8 cellular contexts compared by ENCODE assay signal in genomic region chr10:32445036-32445435, GRCh38. TPM values are rescaled to one million over a fixed set of nuclear protein-coding genes. Genes with fewer than 3 reads are reported as not detected.
A peak's percentile ranks its signal among the peaks of the same experiment; 100 is the strongest.
DNase-seq lines count a peak whose midpoint lies in the region; FAIRE-seq and TF ChIP-seq lines count a peak whose summit lies in the region.
"Had no signal": no experiment of that assay in that cellular context is flagged by ENCODE, and none has a peak within 500 bp of the region (broad histone marks: within the 10 kb centered on the region; RNA-seq: fewer than 3 reads in every experiment).

No MANE protein-coding gene starts in this region.

- H3K27me3 ChIP-seq in OCI-LY3 (ENCODE audit: low read depth, low read length): no peaks in the 10 kb centered on the region
- peaks cover 2 to 22% of the 10 kb centered on the region in 2 experiments for H3K27me3 ChIP-seq in endothelial cell of umbilical vein (ENCODE audit: control insufficient read depth in 2 of 2, insufficient read depth in 2 of 2, low read length in 2 of 2)
- H3K27me3 ChIP-seq in sigmoid colon: no peaks in the 10 kb centered on the region

- H3K4me1 ChIP-seq in OCI-LY3 (ENCODE audit: low read length) (peaks cover 6% of the 10 kb centered on the region; the same call in 1 of the 2 replicates), endothelial cell of umbilical vein (ENCODE audit: control insufficient read depth, extremely low read depth, insufficient read depth, low read length) (peaks cover 8% of the 10 kb centered on the region), sigmoid colon (peaks cover 0 to 20% (median 10%) of the 10 kb centered on the region in 4 donors)

- FAIRE-seq in endothelial cell of umbilical vein (lab: Jason Lieb, UNC): no peak

- no peak for TF ChIP-seq CTCF in GM12864 (IDR thresholded peaks at IDR 0.05; ENCODE audit: low read depth, low read length, missing control alignments)
- no peak for TF ChIP-seq CTCF in OCI-LY3 (IDR thresholded peaks at IDR 0.05; ENCODE audit: low read depth, low read length)
- no peak for TF ChIP-seq CTCF in endothelial cell of umbilical vein (IDR thresholded peaks at IDR 0.05; ENCODE audit: extremely low read depth in 1 of 2, insufficient read depth in 1 of 2, low read depth in 1 of 2, low read length in 2 of 2)
- peak in 1 of 4 experiments; percentile 11 for TF ChIP-seq CTCF in sigmoid colon (IDR thresholded peaks at IDR 0.05)

- TF ChIP-seq EP300 in sigmoid colon (IDR thresholded peaks at IDR 0.05): no peak

- H3K4me2 ChIP-seq in OCI-LY3 (ENCODE audit: low read length) (peak overlapping the region; percentile 88), endothelial cell of umbilical vein (ENCODE audit: insufficient read depth, low read length) (peak overlapping the region; percentile 94)

- dilution Hi-C loops in endothelial cell of umbilical vein (cut with MboI; ENCODE audit: extremely low pct_ligation_motif_present, low sequenced_read_pairs): no loop called here

- H3K9ac ChIP-seq in OCI-LY3 (ENCODE audit: low read length): peak overlapping the region; percentile 82; the same call in 1 of the 2 replicates
- H3K9ac ChIP-seq in endothelial cell of umbilical vein (replicated peaks; ENCODE audit: extremely low read depth, insufficient read depth, low read length): no peak overlapping the region

- DNase-seq in GM12864 (ENCODE audit: low read depth) (no peak), endothelial cell of umbilical vein (ENCODE audit: low read depth, low spot score) (no peak), sigmoid colon (no peak), HPDE6-E6E7 (ENCODE audit: extremely low spot score) (no peak)
- DNase-seq in activated CD4-positive, CD25-positive, alpha-beta regulatory T cell treated with anti-CD3 and anti-CD28 coated beads, Interleukin-2, amount 50 U/mL, for 72 hours: no peak
- DNase-seq in stimulated activated CD4-positive, alpha-beta T cell treated with anti-CD3 and anti-CD28 coated beads, Interleukin-4, amount 100 ng/mL, for 4 hours: no peak
- DNase-seq: MV-4-11 had no signal

- H3K79me2 ChIP-seq in OCI-LY3 (ENCODE audit: low read length): no peaks in the 10 kb centered on the region
- H3K79me2 ChIP-seq in endothelial cell of umbilical vein (ENCODE audit: control insufficient read depth, insufficient read depth, low read length): peaks cover 4% of the 10 kb centered on the region

- H3K36me3 ChIP-seq in OCI-LY3 (replicated peaks; ENCODE audit: low read depth, low read length) (no peaks in the 10 kb centered on the region), endothelial cell of umbilical vein (ENCODE audit: control insufficient read depth in 2 of 2, extremely low read depth in 1 of 2, insufficient read depth in 2 of 2, low read length in 2 of 2) (no peaks in the 10 kb centered on the region), sigmoid colon (no peaks in the 10 kb centered on the region)

- intact Hi-C loops in endothelial cell of umbilical vein (cut with micrococcal nuclease) (loop anchor here (1.0 kb wide), 1 partner anchor 33 kb away; no protein-coding TSS in a partner anchor), sigmoid colon (cut with DNase I) (loop anchor here (5.0 kb wide), 2 partner anchors 188 to 562 kb away; no protein-coding TSS in a partner anchor)

- WGBS in sigmoid colon, 2 donors: 77 to 88% methylated on average over 4 of the region's 4 CpGs

- peak overlapping the region; percentile 99 for H3K4me3 ChIP-seq in GM12864 (ENCODE audit: low read depth, low read length)
- peak overlapping the region; percentile 90 for H3K4me3 ChIP-seq in OCI-LY3 (ENCODE audit: low read length)
- peak overlapping the region in 1 of 3 experiments; percentile 91 for H3K4me3 ChIP-seq in endothelial cell of umbilical vein (replicated peaks in 1 of 3; ENCODE audit: insufficient read depth in 1 of 3, low read depth in 1 of 3, low read length in 3 of 3)
- peak overlapping the region; percentile 60 to 73 (median 61) for H3K4me3 ChIP-seq in sigmoid colon

- H4K20me1 ChIP-seq in OCI-LY3 (ENCODE audit: insufficient read depth, low read length) (no peaks in the 10 kb centered on the region), endothelial cell of umbilical vein (replicated peaks; ENCODE audit: control insufficient read depth, extremely low read depth, insufficient read depth, low read length) (no peaks in the 10 kb centered on the region)

- no peaks in the 10 kb centered on the region for H3K9me3 ChIP-seq in OCI-LY3 (ENCODE audit: insufficient read depth, low read length)
- no peaks in the 10 kb centered on the region for H3K9me3 ChIP-seq in endothelial cell of umbilical vein (replicated peaks; ENCODE audit: control insufficient read depth, insufficient read depth, low read length)
- H3K9me3 ChIP-seq in sigmoid colon: no peaks in the 10 kb centered on the region

- POLR2A ChIA-PET in endothelial cell of umbilical vein (lab: Charles Lee): no interaction called here

- H2AFZ ChIP-seq in OCI-LY3 (ENCODE audit: low read depth, low read length): no peak overlapping the region
- no peak overlapping the region for H2AFZ ChIP-seq in endothelial cell of umbilical vein (ENCODE audit: low read depth, low read length)

- H3K27ac ChIP-seq in OCI-LY3 (ENCODE audit: low read length) (no peak overlapping the region), endothelial cell of umbilical vein (ENCODE audit: insufficient read depth, low read depth, low read length) (no peak overlapping the region), sigmoid colon (peak overlapping the region; percentile 91 to 97 (median 94))

- no peaks in the 10 kb centered on the region for H3K9me1 ChIP-seq in endothelial cell of umbilical vein (replicated peaks; ENCODE audit: control insufficient read depth, extremely low read depth, insufficient read depth, low read length)

- TF ChIP-seq POLR2A in endothelial cell of umbilical vein (IDR thresholded peaks at IDR 0.05; ENCODE audit: low read depth, low read length): no peak
- no peak for TF ChIP-seq POLR2A in sigmoid colon (IDR thresholded peaks at IDR 0.05)

- CTCF ChIA-PET in endothelial cell of umbilical vein (lab: Charles Lee): interaction anchor here (1.0 to 1.9 kb wide), 4 partner anchors 8 to 564 kb away, joined by 3 to 13 read pairs (median 5); no protein-coding TSS in a partner anchor

- BruUV-seq in endothelial cell of umbilical vein (replicated peaks; lab: Mats Ljungman, UMichigan): no TSS peak

TF ChIP-seq in endothelial cell of umbilical vein, 7 proteins besides CTCF, POLR2A, EP300 and RAD21:
- TF ChIP-seq FOS (IDR thresholded peaks at IDR 0.05; ENCODE audit: borderline replicate concordance, insufficient read depth, low read length) (no peak), JUN (IDR thresholded peaks at IDR 0.05; ENCODE audit: borderline replicate concordance, insufficient read depth, insufficient read length, low read depth) (no peak), MYC (IDR thresholded peaks at IDR 0.05; ENCODE audit: low read depth, low read length) (no peak), GATA2 (IDR thresholded peaks at IDR 0.05; ENCODE audit: insufficient read depth, insufficient read length, low read depth, low read length) (no peak), POLR2AphosphoS5 (IDR thresholded peaks at IDR 0.05; ENCODE audit: insufficient read depth, low read depth, low read length) (no peak), EZH2 (IDR thresholded peaks at IDR 0.05; ENCODE audit: borderline replicate concordance, low read depth, low read length, severe bottlenecking) (no peak), MAX (IDR thresholded peaks at IDR 0.05; ENCODE audit: insufficient read depth, insufficient read length) (no peak)

RNA-seq across cellular contexts. Expression of gene CCDC7, which starts 0.9 kb away (rescaled TPM):
- total RNA-seq in endothelial cell of umbilical vein (6.6 and 8.2 TPM in 2 replicates), sigmoid colon (10 to 100 TPM; 42.9 to 84.9 (median 50.5) TPM)
- polyA plus RNA-seq in endothelial cell of umbilical vein (0.30 and 0.35 TPM in 2 replicates), sigmoid colon (1 to 10 TPM in 2 of 3 donors, under 1 TPM in 1; 0.46 to 2.4 (median 1.3) TPM)
- polyA plus RNA-seq in endothelial cell of umbilical vein (2011; cell fraction: cytosol; rRNA removed): 0.26 and 0.59 TPM in 2 replicates
- polyA plus RNA-seq in endothelial cell of umbilical vein (2011; cell fraction: nucleus; rRNA removed): 3.8 and 4.5 TPM in 2 replicates
- 1.1 and 1.3 TPM in 2 replicates for polyA plus RNA-seq in endothelial cell of umbilical vein (2012)
- polyA minus RNA-seq in endothelial cell of umbilical vein: 0.92 and 1.9 TPM in 2 replicates
- 1.8 TPM for polyA minus RNA-seq in endothelial cell of umbilical vein (2011; cell fraction: cytosol; rRNA and poly(A)+ RNA removed)
- 8.9 and 15.7 TPM in 2 replicates for polyA minus RNA-seq in endothelial cell of umbilical vein (2011; cell fraction: nucleus; rRNA and poly(A)+ RNA removed)

Comparison
In these comparisons a context has a peak if more than half of its experiments do, and no peak if none do; other contexts are left out.
1. H3K27ac ChIP-seq: peak in sigmoid colon (4 of 4); none in OCI-LY3 (single experiment) and endothelial cell of umbilical vein (single experiment).